In genomic region chr12:104177663-104178501, GRCh38 we compare ENCODE assay signal across 8 cellular contexts. TPM values are rescaled to one million over a fixed set of nuclear protein-coding genes. Genes with fewer than 3 reads are reported as not detected.
DNase-seq lines count a peak whose midpoint lies in the region; ATAC-seq and TF ChIP-seq lines count a peak whose summit lies in the region.

No MANE protein-coding gene starts in this region.

- DNase-seq in activated CD4-positive, alpha-beta T cell treated with anti-CD3 and anti-CD28 coated beads for 48 hours = peak; percentile 31
- no peak for DNase-seq in activated CD4-positive, alpha-beta T cell treated with anti-CD3 and anti-CD28 coated beads, Interleukin-2, amount 50 U/mL, for 4 hours
- DNase-seq in foreskin keratinocyte = peak; percentile 52 to 62
- peak; percentile 97 for DNase-seq in sigmoid colon
- DNase-seq in neural progenitor cell (ENCODE audit: low spot score) = no peak
- DNase-seq in CD4-positive, alpha-beta T cell = no peak
- no peak for DNase-seq in glutamatergic neuron

- TF ChIP-seq EP300 in sigmoid colon (IDR thresholded peaks at IDR 0.05) = peak in 2 of 4 donors; percentile 97 to 99

- no peaks in the 10 kb centered on the region for H3K9me3 ChIP-seq in sigmoid colon
- H3K9me3 ChIP-seq in neural progenitor cell (ENCODE audit: low read depth) = no peaks in the 10 kb centered on the region
- H3K9me3 ChIP-seq in CD4-positive, alpha-beta T cell (ENCODE audit: control insufficient read depth, low read length) = no peaks in the 10 kb centered on the region

- WGBS in sigmoid colon, 2 donors = 56 to 59% methylated on average over 8 of the region's 8 CpGs

- TF ChIP-seq CTCF in foreskin keratinocyte (conservative IDR thresholded peaks at IDR 0.05) (peak; percentile 59), sigmoid colon (IDR thresholded peaks at IDR 0.05) (peak in 1 of 4 experiments; percentile 23), neural progenitor cell (IDR thresholded peaks at IDR 0.05) (no peak), glutamatergic neuron (IDR thresholded peaks at IDR 0.05; ENCODE audit: partially characterized antibody, unreplicated experiment) (no peak)
- TF ChIP-seq CTCF in CD4-positive, alpha-beta T cell (IDR thresholded peaks at IDR 0.05) = no peak

- H3F3A ChIP-seq in neural progenitor cell (ENCODE audit: low read depth) = no peaks in the 10 kb centered on the region

- H3K27ac ChIP-seq in foreskin keratinocyte (no peak overlapping the region), sigmoid colon (peak overlapping the region; percentile 83 to 91 (median 89)), neural progenitor cell (no peak overlapping the region)
- no peak overlapping the region for H3K27ac ChIP-seq in CD4-positive, alpha-beta T cell (ENCODE audit: low read depth, low read length)

- no peaks in the 10 kb centered on the region for H3K36me3 ChIP-seq in sigmoid colon
- H3K36me3 ChIP-seq in neural progenitor cell = no peaks in the 10 kb centered on the region

- H3K79me2 ChIP-seq in neural progenitor cell (ENCODE audit: low read depth) = no peaks in the 10 kb centered on the region

- no peaks in the 10 kb centered on the region for H3K27me3 Mint-ChIP-seq in T-helper 1 cell treated with Interleukin-12 subunit alpha and Interleukin-12 subunit beta and Interleukin-4 antibody, amounts not matched to agents 30 μg/mL and 1 μg/mL, for 36 hours (ENCODE audit: low read depth)
- H3K27me3 Mint-ChIP-seq in neural progenitor cell (ENCODE audit: insufficient read depth, low read depth) = peaks cover 11% of the 10 kb centered on the region
- no peaks in the 10 kb centered on the region for H3K27me3 Mint-ChIP-seq in CD4-positive, alpha-beta T cell
- H3K27me3 Mint-ChIP-seq in glutamatergic neuron (ENCODE audit: unreplicated experiment) = peaks cover 2% of the 10 kb centered on the region

- POLR2A ChIA-PET in CD4-positive, alpha-beta T cell (lab: Charles Lee) = no interaction called here

- CTCF ChIA-PET in CD4-positive, alpha-beta T cell (lab: Charles Lee) = interaction anchor here (0.6 kb wide), 1 partner anchor 346 kb away, joined by 3 read pairs; no protein-coding TSS in a partner anchor

- no peaks in the 10 kb centered on the region for H3K36me3 Mint-ChIP-seq in T-helper 1 cell treated with Interleukin-12 subunit alpha and Interleukin-12 subunit beta and Interleukin-4 antibody, amounts not matched to agents 30 μg/mL and 1 μg/mL, for 36 hours (ENCODE audit: low read depth)
- no peaks in the 10 kb centered on the region for H3K36me3 Mint-ChIP-seq in neural progenitor cell
- no peaks in the 10 kb centered on the region for H3K36me3 Mint-ChIP-seq in CD4-positive, alpha-beta T cell (ENCODE audit: low read depth)
- H3K36me3 Mint-ChIP-seq in glutamatergic neuron (ENCODE audit: unreplicated experiment) = no peaks in the 10 kb centered on the region

- H3K4me1 Mint-ChIP-seq in T-helper 1 cell treated with Interleukin-12 subunit alpha and Interleukin-12 subunit beta and Interleukin-4 antibody, amounts not matched to agents 30 μg/mL and 1 μg/mL, for 36 hours (ENCODE audit: low read depth) = peaks cover 15% of the 10 kb centered on the region
- H3K4me1 Mint-ChIP-seq in neural progenitor cell = no peaks in the 10 kb centered on the region
- no peaks in the 10 kb centered on the region for H3K4me1 Mint-ChIP-seq in CD4-positive, alpha-beta T cell (ENCODE audit: low read depth)
- H3K4me1 Mint-ChIP-seq in glutamatergic neuron (ENCODE audit: low read depth, unreplicated experiment) = peaks cover 8% of the 10 kb centered on the region

- no peaks in the 10 kb centered on the region for H4K20me1 ChIP-seq in neural progenitor cell (ENCODE audit: low read depth)

- no peaks in the 10 kb centered on the region for H3K9me3 Mint-ChIP-seq in T-helper 1 cell treated with Interleukin-12 subunit alpha and Interleukin-12 subunit beta and Interleukin-4 antibody, amounts not matched to agents 30 μg/mL and 1 μg/mL, for 36 hours
- H3K9me3 Mint-ChIP-seq in neural progenitor cell (peaks cover 2% of the 10 kb centered on the region), glutamatergic neuron (ENCODE audit: unreplicated experiment) (no peaks in the 10 kb centered on the region)
- no peaks in the 10 kb centered on the region for H3K9me3 Mint-ChIP-seq in CD4-positive, alpha-beta T cell

- H3K4me1 ChIP-seq in foreskin keratinocyte = no peaks in the 10 kb centered on the region
- H3K4me1 ChIP-seq in sigmoid colon = peaks cover 0 to 70% (median 67%) of the 10 kb centered on the region in 4 donors
- no peaks in the 10 kb centered on the region for H3K4me1 ChIP-seq in neural progenitor cell

- no peak overlapping the region for H2AFZ ChIP-seq in neural progenitor cell (replicated peaks)

- ATAC-seq in foreskin keratinocyte = peak; percentile 72
- no peak for ATAC-seq in CD4-positive, alpha-beta T cell (ENCODE audit: poor library complexity)

- H3K27me3 ChIP-seq in foreskin keratinocyte (peaks cover 3% of the 10 kb centered on the region), sigmoid colon (no peaks in the 10 kb centered on the region), neural progenitor cell (no peaks in the 10 kb centered on the region)
- H3K27me3 ChIP-seq in CD4-positive, alpha-beta T cell (ENCODE audit: control insufficient read depth, insufficient read depth, low read length) = no peaks in the 10 kb centered on the region

- H3K4me2 ChIP-seq in neural progenitor cell = no peak overlapping the region

- peak overlapping the region; percentile 20 for H3K27ac Mint-ChIP-seq in T-helper 1 cell treated with Interleukin-12 subunit alpha and Interleukin-12 subunit beta and Interleukin-4 antibody, amounts not matched to agents 30 μg/mL and 1 μg/mL, for 36 hours
- no peak overlapping the region for H3K27ac Mint-ChIP-seq in neural progenitor cell
- no peak overlapping the region for H3K27ac Mint-ChIP-seq in CD4-positive, alpha-beta T cell
- H3K27ac Mint-ChIP-seq in glutamatergic neuron (ENCODE audit: unreplicated experiment) = no peak overlapping the region

- TF ChIP-seq POLR2A in sigmoid colon (IDR thresholded peaks at IDR 0.05) = no peak

- H3K4me3 Mint-ChIP-seq in T-helper 1 cell treated with Interleukin-12 subunit alpha and Interleukin-12 subunit beta and Interleukin-4 antibody, amounts not matched to agents 30 μg/mL and 1 μg/mL, for 36 hours = peak overlapping the region; percentile 2
- H3K4me3 Mint-ChIP-seq in neural progenitor cell = no peak overlapping the region
- no peak overlapping the region for H3K4me3 Mint-ChIP-seq in CD4-positive, alpha-beta T cell
- H3K4me3 Mint-ChIP-seq in glutamatergic neuron (ENCODE audit: unreplicated experiment) = no peak overlapping the region

- no peak overlapping the region for H3K9ac ChIP-seq in neural progenitor cell

- H3K4me3 ChIP-seq in sigmoid colon (no peak overlapping the region), neural progenitor cell (no peak overlapping the region)

- intact Hi-C loops in sigmoid colon (cut with DNase I) = loop anchor here (2.0 to 5.0 kb wide), 3 partner anchors 39 to 109 kb away; partner anchors contain the start of gene TXNRD1
- intact Hi-C loops in CD4-positive, alpha-beta T cell (cut with DNase I, micrococcal nuclease) = no loop called here

RNA-seq across cellular contexts. Expression of gene TXNRD1, which starts 37.7 kb away (rescaled TPM):
- 110 and 171 TPM in 2 replicates for total RNA-seq in foreskin keratinocyte
- polyA plus RNA-seq in foreskin keratinocyte = 35.4 and 47.8 TPM in 2 replicates
- total RNA-seq in sigmoid colon = 100 to 1,000 TPM; 121 to 188 (median 143) TPM
- 10 to 100 TPM; 55.9 to 89.2 (median 64.0) TPM for polyA plus RNA-seq in sigmoid colon
- total RNA-seq in neural progenitor cell (ENCODE audit: low replicate concordance) = 92.0 and 99.8 TPM in 2 replicates
- 10 to 100 TPM; 24.6 to 27.2 TPM for total RNA-seq in CD4-positive, alpha-beta T cell
- total RNA-seq in glutamatergic neuron (ENCODE audit: unreplicated experiment) = 81.1 TPM

RNA-seq across cellular contexts. Expression of gene NFYB, which starts 39.9 kb away (rescaled TPM):
- 25.7 and 26.5 TPM in 2 replicates for total RNA-seq in foreskin keratinocyte
- polyA plus RNA-seq in foreskin keratinocyte = 13.5 and 17.4 TPM in 2 replicates
- total RNA-seq in sigmoid colon = 10 to 100 TPM; 75.2 to 91.3 (median 81.9) TPM
- polyA plus RNA-seq in sigmoid colon = 10 to 100 TPM; 15.3 to 38.4 (median 20.8) TPM
- 64.2 and 100 TPM in 2 replicates for total RNA-seq in neural progenitor cell (ENCODE audit: low replicate concordance)
- 10 to 100 TPM; 12.8 to 14.6 TPM for total RNA-seq in CD4-positive, alpha-beta T cell
- total RNA-seq in glutamatergic neuron (ENCODE audit: unreplicated experiment) = 17.1 TPM

Comparison
In these comparisons a context has a peak if more than half of its experiments do, and no peak if none do; other contexts are left out.
1. DNase-seq: peak in activated CD4-positive, alpha-beta T cell treated with anti-CD3 and anti-CD28 coated beads for 48 hours (single experiment), foreskin keratinocyte (2 of 2) and sigmoid colon (single experiment); none in activated CD4-positive, alpha-beta T cell treated with anti-CD3 and anti-CD28 coated beads, Interleukin-2, amount 50 U/mL, for 4 hours (0 of 2), neural progenitor cell (single experiment), CD4-positive, alpha-beta T cell (0 of 10) and glutamatergic neuron (single experiment).
2. H3K27ac ChIP-seq: peak in sigmoid colon (4 of 4); none in foreskin keratinocyte (single experiment), neural progenitor cell (single experiment) and CD4-positive, alpha-beta T cell (single experiment).